In genomic region chr18:76493213-76494107, GRCh38 we compare ENCODE assay signal across 8 cellular contexts. TPM values are rescaled to one million over a fixed set of nuclear protein-coding genes. Genes with fewer than 3 reads are reported as not detected.
DNase-seq lines count a peak whose midpoint lies in the region; ATAC-seq and TF ChIP-seq lines count a peak whose summit lies in the region.

No MANE protein-coding gene starts in this region.

- TF ChIP-seq RAD21 in liver (IDR thresholded peaks at IDR 0.05), result no peak

- peak; percentile 12 for ATAC-seq in GM21360 (IDR thresholded peaks at IDR 0.05; ENCODE audit: unreplicated experiment)

- H3K27ac ChIP-seq in HUES48 (ENCODE audit: low read depth, low read length) (peak overlapping the region; percentile 65), liver (ENCODE audit: low read depth in 1 of 2, low read length in 2 of 2) (peak overlapping the region; percentile 86 to 93), substantia nigra (ENCODE audit: low read depth, low read length, poor library complexity, severe bottlenecking) (peak overlapping the region; percentile 72)

- TF ChIP-seq CTCF in choroid plexus epithelial cell (conservative IDR thresholded peaks at IDR 0.05; ENCODE audit: low read depth, low read length) (no peak), liver (IDR thresholded peaks at IDR 0.05; ENCODE audit: low read depth, low read length, missing input control) (no peak)

- H3K36me3 ChIP-seq in HUES48 (ENCODE audit: control insufficient read depth, insufficient read depth, low read length) (no peaks in the 10 kb centered on the region), liver (ENCODE audit: control insufficient read depth in 4 of 4, insufficient read depth in 3 of 4, low read depth in 1 of 4, low read length in 3 of 4) (no peaks in the 10 kb centered on the region)

- H3K27me3 ChIP-seq in HUES48 (ENCODE audit: control insufficient read depth, insufficient read depth, low read length), result peaks cover 69% of the 10 kb centered on the region
- H3K27me3 ChIP-seq in liver (ENCODE audit: control insufficient read depth in 4 of 4, insufficient read depth in 4 of 4, low read length in 3 of 4), result no peaks in the 10 kb centered on the region

- peaks cover 21% of the 10 kb centered on the region for H3K4me1 ChIP-seq in HUES48 (ENCODE audit: control insufficient read depth, insufficient read depth, low read length)
- peaks cover 0 to 37% (median 27%) of the 10 kb centered on the region in 4 donors for H3K4me1 ChIP-seq in liver (ENCODE audit: control insufficient read depth in 4 of 4, insufficient read depth in 4 of 4, low read length in 3 of 4)

- peak overlapping the region; percentile 86 for H3K4me3 ChIP-seq in HUES48 (ENCODE audit: low read depth, low read length)
- H3K4me3 ChIP-seq in choroid plexus epithelial cell (ENCODE audit: low read depth, low read length), result peak overlapping the region; percentile 79
- peak overlapping the region; percentile 67 to 97 (median 79) for H3K4me3 ChIP-seq in liver (ENCODE audit: low read depth in 1 of 3, low read length in 3 of 3)

- DNase-seq in DMS53 (lab: John Stamatoyannopoulos, UW) (peak; percentile 91), SHP77 (lab: John Stamatoyannopoulos, UW) (peak; percentile 61 to 78), choroid plexus epithelial cell (ENCODE audit: low read depth) (peak; percentile 48), substantia nigra (lab: John Stamatoyannopoulos, UW) (peak in 8 of 49 donors; percentile 44 to 70 (median 62)), ecto neural progenitor cell (ENCODE audit: low spot score) (no peak)

- H3K9ac ChIP-seq in HUES48 (ENCODE audit: low read depth, low read length) (no peak overlapping the region), liver (ENCODE audit: low read depth in 1 of 2, low read length in 2 of 2) (peak overlapping the region; percentile 85 to 87)

- H3K9me3 ChIP-seq in HUES48 (ENCODE audit: control insufficient read depth, insufficient read depth, low read length), result no peaks in the 10 kb centered on the region
- no peaks in the 10 kb centered on the region for H3K9me3 ChIP-seq in liver (ENCODE audit: control insufficient read depth in 4 of 4, low read length in 3 of 4)

- WGBS in liver, result under 1% methylated on average over 30 of the region's 30 CpGs

TF ChIP-seq in liver, 16 proteins besides CTCF, POLR2A, EP300 and RAD21:
- peak; percentile 45 to 75 for TF ChIP-seq HNF4A (conservative IDR thresholded peaks at IDR 0.05)
- peak; percentile 39 for TF ChIP-seq YY1 (IDR thresholded peaks at IDR 0.05)
- no peak for TF ChIP-seq MAX (IDR thresholded peaks at IDR 0.05)
- TF ChIP-seq ATF3 (IDR thresholded peaks at IDR 0.05), result no peak
- no peak for TF ChIP-seq RXRA (IDR thresholded peaks at IDR 0.05)
- peak; percentile 6 for TF ChIP-seq NR2F2 (IDR thresholded peaks at IDR 0.05)
- no peak for TF ChIP-seq REST (IDR thresholded peaks at IDR 0.05)
- no peak for TF ChIP-seq JUND (IDR thresholded peaks at IDR 0.05)
- TF ChIP-seq FOXA2 (IDR thresholded peaks at IDR 0.05), result no peak
- TF ChIP-seq FOXA1 (IDR thresholded peaks at IDR 0.05), result no peak
- no peak for TF ChIP-seq SP1 (IDR thresholded peaks at IDR 0.05)
- TF ChIP-seq HNF4G (IDR thresholded peaks at IDR 0.05), result no peak
- peak in 1 of 2 donors; percentile 30 for TF ChIP-seq GABPA (IDR thresholded peaks at IDR 0.05 in 1 of 2, conservative IDR thresholded peaks at IDR 0.05 in 1 of 2)
- peak; percentile 61 for TF ChIP-seq TAF1 (conservative IDR thresholded peaks at IDR 0.05)
- TF ChIP-seq ZBTB33 (IDR thresholded peaks at IDR 0.05), result peak; percentile 5
- TF ChIP-seq EGR1 (IDR thresholded peaks at IDR 0.05; ENCODE audit: low read depth in 2 of 2), result no peak

RNA-seq across cellular contexts. Expression of gene ZNF516, which starts 1.6 kb away (rescaled TPM):
- 10 to 100 TPM; 10.9 to 12.2 TPM for total RNA-seq in liver
- 1 to 10 TPM; 2.5 to 4.2 TPM for polyA plus RNA-seq in liver
